8 cellular contexts compared by ENCODE assay signal in the genomic region with DNA sequence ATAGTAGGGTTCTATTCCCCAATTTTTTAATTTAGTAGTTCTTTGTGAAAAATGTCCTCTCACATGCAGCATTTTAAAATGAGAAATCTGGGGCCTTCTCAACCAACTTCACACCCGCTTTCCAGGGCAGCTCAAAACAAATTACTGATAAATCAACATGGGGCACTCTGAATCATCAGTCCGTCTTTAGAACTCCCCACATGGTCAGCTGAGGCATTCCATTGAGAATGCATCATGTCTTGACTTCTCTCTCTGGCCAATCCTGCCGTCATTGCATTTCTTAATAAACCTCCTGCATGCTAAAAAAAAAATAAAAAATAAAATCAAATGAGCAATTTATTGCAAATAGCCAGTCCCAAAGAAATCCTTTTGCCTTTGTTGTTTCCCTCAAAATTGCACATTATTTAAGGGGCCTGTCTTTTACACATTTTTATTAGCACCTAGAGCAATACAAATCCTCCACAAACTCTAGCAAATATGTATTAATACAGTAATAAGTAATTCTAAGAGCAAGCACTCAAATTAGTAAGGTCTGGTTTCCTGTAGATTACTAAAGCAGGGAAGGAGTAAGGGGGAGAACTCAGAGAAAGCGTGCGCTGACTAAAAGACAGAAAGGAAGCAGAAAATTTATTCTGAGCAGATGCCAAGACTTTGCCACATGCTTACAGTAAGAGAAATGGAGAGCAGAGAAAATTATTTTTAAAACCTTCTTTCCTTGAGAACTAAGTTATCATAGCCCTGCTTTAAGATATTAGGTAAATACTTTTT.
DNase-seq lines count a peak whose midpoint lies in the region; ATAC-seq and TF ChIP-seq lines count a peak whose summit lies in the region.

No MANE protein-coding gene starts in this region.

- no peaks in the 10 kb centered on the region for H3K9me3 Mint-ChIP-seq in activated naive CD4-positive, alpha-beta T cell treated with anti-CD3 and anti-CD28 coated beads for 36 hours
- peaks cover 4% of the 10 kb centered on the region for H3K9me3 Mint-ChIP-seq in activated T-helper 1 cell treated with anti-CD3 and anti-CD28 coated beads, Interleukin-12 subunit alpha, Interleukin-12 subunit beta, Interleukin-2, Interleukin-4 antibody, amounts not matched to agents 30 ng/mL and 10 ng/mL and 1 ng/mL, durations not matched to agents 14 hours and 24 hours and 36 hours

- peak overlapping the region; percentile 76 for H3K27ac Mint-ChIP-seq in activated naive CD4-positive, alpha-beta T cell treated with anti-CD3 and anti-CD28 coated beads for 36 hours
- H3K27ac Mint-ChIP-seq in activated T-helper 1 cell treated with anti-CD3 and anti-CD28 coated beads, Interleukin-12 subunit alpha, Interleukin-12 subunit beta, Interleukin-2, Interleukin-4 antibody, amounts not matched to agents 30 ng/mL and 10 ng/mL and 1 ng/mL, durations not matched to agents 14 hours and 24 hours and 36 hours, result peak overlapping the region; percentile 52

- 59% methylated on average over 5 of the region's 5 CpGs for whole genome bisulfite sequencing in hepatocyte (ENCODE audit: low lambda C conversion rate, missing lambda C conversion rate)

- H3K27ac ChIP-seq in hepatocyte, result peak overlapping the region; percentile 65

- no peak overlapping the region for H3K4me2 ChIP-seq in hepatocyte

- intact Hi-C loops in activated naive CD4-positive, alpha-beta T cell treated with anti-CD3 and anti-CD28 coated beads for 36 hours (cut with micrococcal nuclease), result loop anchor here (1.0 to 10.0 kb wide), 7 partner anchors 10 to 820 kb away; no protein-coding TSS in a partner anchor
- intact Hi-C loops in activated T-helper 1 cell treated with anti-CD3 and anti-CD28 coated beads, Interleukin-12 subunit alpha, Interleukin-12 subunit beta, Interleukin-2, Interleukin-4 antibody, amounts not matched to agents 30 ng/mL and 10 ng/mL and 1 ng/mL, durations not matched to agents 14 hours and 24 hours and 36 hours (cut with micrococcal nuclease), result loop anchor here (1.0 to 2.0 kb wide), 3 partner anchors 15 to 176 kb away; a partner anchor contains a TSS

- H3K9me3 ChIP-seq in hepatocyte (ENCODE audit: low read depth), result no peaks in the 10 kb centered on the region

- no peaks in the 10 kb centered on the region for H3K36me3 ChIP-seq in hepatocyte (replicated peaks; ENCODE audit: insufficient read depth, low read depth)

- peaks cover 6% of the 10 kb centered on the region for H3K4me1 ChIP-seq in hepatocyte (ENCODE audit: insufficient read depth)

- H3K4me1 Mint-ChIP-seq in activated naive CD4-positive, alpha-beta T cell treated with anti-CD3 and anti-CD28 coated beads for 36 hours (ENCODE audit: low read depth), result peaks cover 66% of the 10 kb centered on the region
- H3K4me1 Mint-ChIP-seq in activated T-helper 1 cell treated with anti-CD3 and anti-CD28 coated beads, Interleukin-12 subunit alpha, Interleukin-12 subunit beta, Interleukin-2, Interleukin-4 antibody, amounts not matched to agents 30 ng/mL and 10 ng/mL and 1 ng/mL, durations not matched to agents 14 hours and 24 hours and 36 hours (ENCODE audit: low read depth), result peaks cover 71% of the 10 kb centered on the region

- TF ChIP-seq CTCF in hepatocyte (IDR thresholded peaks at IDR 0.05; ENCODE audit: poor library complexity), result no peak

- ATAC-seq in HG02981 (IDR thresholded peaks at IDR 0.05; ENCODE audit: unreplicated experiment) (peak; percentile 30), HG03196 (IDR thresholded peaks at IDR 0.05; ENCODE audit: unreplicated experiment) (no peak)

- DNase-seq in activated naive CD4-positive, alpha-beta T cell treated with anti-CD3 and anti-CD28 coated beads for 36 hours, result peak; percentile 55
- DNase-seq in activated naive CD4-positive, alpha-beta T cell treated with Interleukin-2 at 50 U/mL for 16 hours, result no peak
- DNase-seq in activated T-helper 1 cell treated with anti-CD3 and anti-CD28 coated beads, Interleukin-12 subunit alpha, Interleukin-12 subunit beta, Interleukin-2, Interleukin-4 antibody, amounts not matched to agents 30 ng/mL and 10 ng/mL and 1 ng/mL, durations not matched to agents 14 hours and 24 hours and 36 hours (ENCODE audit: low spot score), result no peak
- peak; percentile 54 for DNase-seq in hepatocyte (ENCODE audit: low spot score)
- DNase-seq in NCI-H2081 (lab: John Stamatoyannopoulos, UW), result no peak
- DNase-seq in DMS114 treated with DMSO at 0.1 percent for 48 hours (lab: John Stamatoyannopoulos, UW; ENCODE audit: unreplicated experiment), result no peak

- H3K27me3 Mint-ChIP-seq in activated naive CD4-positive, alpha-beta T cell treated with anti-CD3 and anti-CD28 coated beads for 36 hours (ENCODE audit: low read depth), result no peaks in the 10 kb centered on the region
- no peaks in the 10 kb centered on the region for H3K27me3 Mint-ChIP-seq in activated T-helper 1 cell treated with anti-CD3 and anti-CD28 coated beads, Interleukin-12 subunit alpha, Interleukin-12 subunit beta, Interleukin-2, Interleukin-4 antibody, amounts not matched to agents 30 ng/mL and 10 ng/mL and 1 ng/mL, durations not matched to agents 14 hours and 24 hours and 36 hours (ENCODE audit: insufficient read depth)

- H3K27me3 ChIP-seq in hepatocyte, result no peaks in the 10 kb centered on the region

- no peak overlapping the region for H3K4me3 ChIP-seq in hepatocyte

- H3K36me3 Mint-ChIP-seq in activated naive CD4-positive, alpha-beta T cell treated with anti-CD3 and anti-CD28 coated beads for 36 hours (ENCODE audit: low read depth), result no peaks in the 10 kb centered on the region
- peaks cover 14% of the 10 kb centered on the region for H3K36me3 Mint-ChIP-seq in activated T-helper 1 cell treated with anti-CD3 and anti-CD28 coated beads, Interleukin-12 subunit alpha, Interleukin-12 subunit beta, Interleukin-2, Interleukin-4 antibody, amounts not matched to agents 30 ng/mL and 10 ng/mL and 1 ng/mL, durations not matched to agents 14 hours and 24 hours and 36 hours (ENCODE audit: low read depth)

- H4K20me1 ChIP-seq in hepatocyte (ENCODE audit: insufficient read depth, poor library complexity, severe bottlenecking), result no peaks in the 10 kb centered on the region

- no peaks in the 10 kb centered on the region for H3K79me2 ChIP-seq in hepatocyte

- H3K4me3 Mint-ChIP-seq in activated naive CD4-positive, alpha-beta T cell treated with anti-CD3 and anti-CD28 coated beads for 36 hours, result peak overlapping the region; percentile 22
- H3K4me3 Mint-ChIP-seq in activated T-helper 1 cell treated with anti-CD3 and anti-CD28 coated beads, Interleukin-12 subunit alpha, Interleukin-12 subunit beta, Interleukin-2, Interleukin-4 antibody, amounts not matched to agents 30 ng/mL and 10 ng/mL and 1 ng/mL, durations not matched to agents 14 hours and 24 hours and 36 hours, result no peak overlapping the region

- no peak overlapping the region for H2AFZ ChIP-seq in hepatocyte

- CTCF ChIA-PET in activated naive CD4-positive, alpha-beta T cell treated with anti-CD3 and anti-CD28 coated beads for 36 hours (lab: Charles Lee), result interaction anchor here (0.7 to 1.5 kb wide), 4 partner anchors 10 to 98 kb away, joined by 3 to 7 read pairs (median 4); no protein-coding TSS in a partner anchor

- H3K9me2 ChIP-seq in hepatocyte (replicated peaks; ENCODE audit: insufficient read depth), result no peaks in the 10 kb centered on the region

Comparison
In these comparisons a context has a peak if more than half of its experiments do, and no peak if none do; other contexts are left out.
1. DNase-seq: peak in activated naive CD4-positive, alpha-beta T cell treated with anti-CD3 and anti-CD28 coated beads for 36 hours (single experiment) and hepatocyte (single experiment); none in activated naive CD4-positive, alpha-beta T cell treated with Interleukin-2 at 50 U/mL for 16 hours (single experiment), activated T-helper 1 cell treated with anti-CD3 and anti-CD28 coated beads, Interleukin-12 subunit alpha, Interleukin-12 subunit beta, Interleukin-2, Interleukin-4 antibody, amounts not matched to agents 30 ng/mL and 10 ng/mL and 1 ng/mL, durations not matched to agents 14 hours and 24 hours and 36 hours (single experiment), NCI-H2081 (0 of 2) and DMS114 treated with DMSO at 0.1 percent for 48 hours (single experiment).